Comparison of ENCODE assay signal across 8 cellular contexts in the genomic region with DNA sequence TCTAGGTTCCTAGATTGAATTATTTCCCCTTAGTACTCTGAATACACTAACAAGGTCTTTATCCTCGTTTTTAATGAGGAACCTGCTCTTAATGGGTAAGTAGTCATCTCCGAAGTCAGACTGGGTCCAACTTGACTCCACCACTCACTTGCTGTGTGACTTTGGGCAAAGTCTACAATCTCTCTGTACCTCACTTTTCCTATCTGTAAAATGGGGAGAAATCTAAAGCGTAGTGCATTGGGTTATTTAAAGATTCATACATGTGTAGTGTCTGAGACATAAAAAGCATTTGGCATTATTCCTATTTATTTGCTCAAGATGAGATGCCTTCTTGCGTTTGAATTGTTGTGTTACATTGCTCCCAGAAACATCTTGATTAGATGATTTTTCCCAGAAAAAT. TPM values are rescaled to one million over a fixed set of nuclear protein-coding genes. Genes with fewer than 3 reads are reported as not detected.
DNase-seq lines count a peak whose midpoint lies in the region; ATAC-seq and TF ChIP-seq lines count a peak whose summit lies in the region.

No MANE protein-coding gene starts in this region.

- intact Hi-C loops in gastrocnemius medialis (cut with DNase I; ENCODE audit: low total_unique reads): no loop called here

- H3K27ac ChIP-seq in VCaP (peak overlapping the region; percentile 88), gastrocnemius medialis (peak overlapping the region; percentile 91 to 96 (median 94))

- DNase-seq in GM06990 (ENCODE audit: extremely low read depth, insufficient read length): no peak
- no peak for DNase-seq in fibroblast of the aortic adventitia (ENCODE audit: low read depth)
- no peak for DNase-seq in gastrocnemius medialis
- no peak for DNase-seq in NCI-H82 (lab: John Stamatoyannopoulos, UW)
- DNase-seq in kidney glomerular epithelial cell (lab: John Stamatoyannopoulos, UW): no peak
- DNase-seq in superior temporal gyrus (ENCODE audit: extremely low spot score): no peak

- H3K36me3 ChIP-seq in GM06990 (ENCODE audit: control insufficient read depth, insufficient read depth, low read length): no peaks in the 10 kb centered on the region
- H3K36me3 ChIP-seq in gastrocnemius medialis: no peaks in the 10 kb centered on the region

- H3K27me3 ChIP-seq in GM06990 (replicated peaks; ENCODE audit: control insufficient read depth, insufficient read depth, low read length): no peaks in the 10 kb centered on the region
- H3K27me3 ChIP-seq in gastrocnemius medialis: no peaks in the 10 kb centered on the region

- peaks cover 16 to 20% of the 10 kb centered on the region in 2 donors for H3K4me1 ChIP-seq in gastrocnemius medialis

- TF ChIP-seq CTCF in GM06990 (IDR thresholded peaks at IDR 0.05; ENCODE audit: insufficient read depth, low read length, poor library complexity, severe bottlenecking): no peak
- TF ChIP-seq CTCF in VCaP (conservative IDR thresholded peaks at IDR 0.05): no peak
- no peak for TF ChIP-seq CTCF in fibroblast of the aortic adventitia (IDR thresholded peaks at IDR 0.05; ENCODE audit: insufficient read depth, low read length)
- TF ChIP-seq CTCF in gastrocnemius medialis (IDR thresholded peaks at IDR 0.05 in 4 of 5, conservative IDR thresholded peaks at IDR 0.05 in 1 of 5): no peak

- TF ChIP-seq POLR2A in gastrocnemius medialis (IDR thresholded peaks at IDR 0.05): no peak

- in situ Hi-C loops in gastrocnemius medialis (cut with MboI; ENCODE audit: low sequenced_read_pairs in 4 of 4): loop anchor here in 3 of 4 donors (10.0 kb wide), 1 partner anchor 174 kb away; no protein-coding TSS in a partner anchor

- H3K9me3 ChIP-seq in gastrocnemius medialis: no peaks in the 10 kb centered on the region

- no peak for ATAC-seq in gastrocnemius medialis
- ATAC-seq in HG02938 (IDR thresholded peaks at IDR 0.05; ENCODE audit: unreplicated experiment): no peak

- H3K4me3 ChIP-seq in GM06990 (replicated peaks; ENCODE audit: low read depth, low read length): peak overlapping the region; percentile 80
- peak overlapping the region; percentile 81 for H3K4me3 ChIP-seq in fibroblast of the aortic adventitia (ENCODE audit: low read depth, low read length)
- peak overlapping the region; percentile 61 to 85 (median 74) for H3K4me3 ChIP-seq in gastrocnemius medialis

RNA-seq across cellular contexts. Expression of a gene that starts 51.5 kb away (rescaled TPM):
- total RNA-seq in fibroblast of the aortic adventitia (ENCODE audit: low replicate concordance): 10.1 and 39.9 TPM in 2 replicates
- total RNA-seq in gastrocnemius medialis: 10 to 100 TPM; 20.4 to 38.3 (median 33.2) TPM
